Comparison of ENCODE assay signal across 14 cellular contexts in genomic region chr6:129645371-129646139, GRCh38.
DNase-seq lines count a peak whose midpoint lies in the region; ATAC-seq and TF ChIP-seq lines count a peak whose summit lies in the region.
"Had no signal": no experiment of that assay in that cellular context is flagged by ENCODE, and none has a peak within 500 bp of the region (broad histone marks: within the 10 kb centered on the region; RNA-seq: fewer than 3 reads in every experiment).

No MANE protein-coding gene starts in this region.

- no peaks in the 10 kb centered on the region for H3K9me2 ChIP-seq in hepatocyte (replicated peaks; ENCODE audit: insufficient read depth)
- H3K9me2 ChIP-seq in Karpas-422 (replicated peaks; ENCODE audit: insufficient read depth, low read length): no peaks in the 10 kb centered on the region

- intact Hi-C loops in mammary epithelial cell (cut with micrococcal nuclease): no loop called here

- H3K4me1 ChIP-seq in mammary epithelial cell (ENCODE audit: insufficient read depth, low read length) (peaks cover 43% of the 10 kb centered on the region), hepatocyte (ENCODE audit: insufficient read depth) (peaks cover 46% of the 10 kb centered on the region), skeletal muscle tissue (ENCODE audit: control insufficient read depth in 3 of 3, insufficient read depth in 3 of 3, low read length in 3 of 3) (peaks cover 3 to 22% (median 3%) of the 10 kb centered on the region in 3 donors), Karpas-422 (ENCODE audit: low read length) (no peaks in the 10 kb centered on the region)

- DNase-seq in M059J (ENCODE audit: low read depth): peak; percentile 48
- no peak for DNase-seq in mammary epithelial cell
- DNase-seq in hepatocyte (ENCODE audit: low spot score): no peak
- DNase-seq in T-helper 17 cell: no peak
- DNase-seq in Karpas-422: no peak
- DNase-seq in activated CD4-positive, alpha-beta T cell treated with anti-CD3 and anti-CD28 coated beads, Interleukin-2, amount 10 ng/mL, durations not matched to agents 7 days and 5 days: no peak
- DNase-seq in effector memory CD8-positive, alpha-beta T cell: no peak
- DNase-seq: activated CD8-positive, alpha-beta memory T cell treated with anti-CD3 and anti-CD28 coated beads, Interleukin-2, amount 10 ng/mL, durations not matched to agents 7 days and 5 days; COR-L47; NCI-H446 treated with DMSO at 0.1 percent for 48 hours had no signal

- peaks cover under 1% of the 10 kb centered on the region for H3K36me3 Mint-ChIP-seq in T-helper 17 cell (ENCODE audit: low read depth)
- H3K36me3 Mint-ChIP-seq in activated CD4-positive, alpha-beta T cell treated with anti-CD3 and anti-CD28 coated beads, Interleukin-2, amount 10 ng/mL, durations not matched to agents 7 days and 5 days (ENCODE audit: low read depth): peaks cover 4% of the 10 kb centered on the region
- no peaks in the 10 kb centered on the region for H3K36me3 Mint-ChIP-seq in effector memory CD8-positive, alpha-beta T cell (ENCODE audit: insufficient read depth)
- H3K36me3 Mint-ChIP-seq: IgD-negative memory B cell; natural killer cell treated with Interleukin-12 subunit alpha and Interleukin-12 subunit beta and Interleukin-15 and Interleukin-18, amount 100 ng/mL, for 72 hours had no signal

- H4K20me1 ChIP-seq in mammary epithelial cell (ENCODE audit: insufficient read depth, low read length) (no peaks in the 10 kb centered on the region), hepatocyte (ENCODE audit: insufficient read depth, poor library complexity, severe bottlenecking) (no peaks in the 10 kb centered on the region), Karpas-422 (ENCODE audit: insufficient read depth, low read depth, low read length) (no peaks in the 10 kb centered on the region)

- H3K4me3 ChIP-seq in mammary epithelial cell (replicated peaks in 1 of 3; ENCODE audit: insufficient read depth in 1 of 3, low read depth in 2 of 3, low read length in 3 of 3) (no peak overlapping the region), hepatocyte (no peak overlapping the region), skeletal muscle tissue (ENCODE audit: low read length in 3 of 3) (peak overlapping the region in 1 of 3 donors; percentile 34), Karpas-422 (ENCODE audit: low read length) (no peak overlapping the region)
- H3K4me3 ChIP-seq: cardiac muscle cell had no signal

- in situ Hi-C loops in mammary epithelial cell (cut with MboI; ENCODE audit: low sequenced_read_pairs in 2 of 2): no loop called here

- TF ChIP-seq CTCF in mammary epithelial cell (conservative IDR thresholded peaks at IDR 0.05 in 1 of 2, IDR thresholded peaks at IDR 0.05 in 1 of 2; ENCODE audit: extremely low read depth in 1 of 2, insufficient read depth in 1 of 2, low read depth in 1 of 2, low read length in 2 of 2) (no peak), hepatocyte (IDR thresholded peaks at IDR 0.05; ENCODE audit: poor library complexity) (no peak)

- 85% methylated on average over 6 of the region's 6 CpGs for WGBS in mammary epithelial cell (ENCODE audit: low coverage, missing lambda C conversion rate)
- WGBS in hepatocyte (ENCODE audit: low lambda C conversion rate, missing lambda C conversion rate): 55% methylated on average over 6 of the region's 6 CpGs

- dilution Hi-C loops in mammary epithelial cell (cut with HindIII; ENCODE audit: low sequenced_read_pairs): no loop called here

- no peak for ATAC-seq in T-helper 17 cell
- no peak for ATAC-seq in effector memory CD8-positive, alpha-beta T cell (replicated peaks)
- ATAC-seq: activated CD8-positive, alpha-beta memory T cell treated with anti-CD3 and anti-CD28 coated beads, Interleukin-2, amount 10 ng/mL, durations not matched to agents 7 days and 5 days; natural killer cell treated with Interleukin-12 subunit alpha and Interleukin-12 subunit beta and Interleukin-15 and Interleukin-18, amount 100 ng/mL, for 72 hours had no signal

- CTCF ChIA-PET in mammary epithelial cell (lab: Charles Lee; ENCODE audit: low non-redundant PET): no interaction called here
- CTCF ChIA-PET in activated CD4-positive, alpha-beta T cell treated with anti-CD3 and anti-CD28 coated beads, Interleukin-2, amount 10 ng/mL, durations not matched to agents 7 days and 5 days (lab: Charles Lee): interaction anchor here (1.1 kb wide), 1 partner anchor 48 kb away, joined by 4 read pairs; no protein-coding TSS in a partner anchor

- no TSS peak for BruUV-seq in mammary epithelial cell (replicated peaks; lab: Mats Ljungman, UMichigan)

- no peaks in the 10 kb centered on the region for H3K36me3 ChIP-seq in mammary epithelial cell (ENCODE audit: insufficient read depth, low read length)
- no peaks in the 10 kb centered on the region for H3K36me3 ChIP-seq in hepatocyte (replicated peaks; ENCODE audit: insufficient read depth, low read depth)
- H3K36me3 ChIP-seq in skeletal muscle tissue (ENCODE audit: control insufficient read depth in 3 of 3, insufficient read depth in 3 of 3, low read length in 3 of 3): peaks cover 0 to 2% (median 0%) of the 10 kb centered on the region in 3 donors
- H3K36me3 ChIP-seq in Karpas-422 (ENCODE audit: insufficient read depth, low read length): no peaks in the 10 kb centered on the region
- H3K36me3 ChIP-seq: cardiac muscle cell had no signal

- peaks cover 4% of the 10 kb centered on the region for H3K27me3 Mint-ChIP-seq in T-helper 17 cell
- H3K27me3 Mint-ChIP-seq in activated CD4-positive, alpha-beta T cell treated with anti-CD3 and anti-CD28 coated beads, Interleukin-2, amount 10 ng/mL, durations not matched to agents 7 days and 5 days: no peaks in the 10 kb centered on the region
- no peaks in the 10 kb centered on the region for H3K27me3 Mint-ChIP-seq in effector memory CD8-positive, alpha-beta T cell
- H3K27me3 Mint-ChIP-seq: activated CD8-positive, alpha-beta memory T cell treated with anti-CD3 and anti-CD28 coated beads, Interleukin-2, amount 10 ng/mL, durations not matched to agents 7 days and 5 days; IgD-negative memory B cell; natural killer cell treated with Interleukin-12 subunit alpha and Interleukin-12 subunit beta and Interleukin-15 and Interleukin-18, amount 100 ng/mL, for 72 hours had no signal

- H3K9me3 ChIP-seq in mammary epithelial cell (replicated peaks; ENCODE audit: insufficient read depth, low read length) (no peaks in the 10 kb centered on the region), hepatocyte (ENCODE audit: low read depth) (no peaks in the 10 kb centered on the region), skeletal muscle tissue (ENCODE audit: control insufficient read depth in 3 of 3, low read length in 3 of 3) (no peaks in the 10 kb centered on the region), T-helper 17 cell (ENCODE audit: control insufficient read depth, low read length, poor library complexity, severe bottlenecking) (no peaks in the 10 kb centered on the region), Karpas-422 (ENCODE audit: low read length) (no peaks in the 10 kb centered on the region)

- no peak overlapping the region for H3K27ac Mint-ChIP-seq in T-helper 17 cell
- no peak overlapping the region for H3K27ac Mint-ChIP-seq in activated CD4-positive, alpha-beta T cell treated with anti-CD3 and anti-CD28 coated beads, Interleukin-2, amount 10 ng/mL, durations not matched to agents 7 days and 5 days
- H3K27ac Mint-ChIP-seq in effector memory CD8-positive, alpha-beta T cell: no peak overlapping the region
- H3K27ac Mint-ChIP-seq: activated CD8-positive, alpha-beta memory T cell treated with anti-CD3 and anti-CD28 coated beads, Interleukin-2, amount 10 ng/mL, durations not matched to agents 7 days and 5 days; IgD-negative memory B cell; natural killer cell treated with Interleukin-12 subunit alpha and Interleukin-12 subunit beta and Interleukin-15 and Interleukin-18, amount 100 ng/mL, for 72 hours had no signal

- no peak overlapping the region for H2AFZ ChIP-seq in mammary epithelial cell (ENCODE audit: low read depth, low read length)
- H2AFZ ChIP-seq in hepatocyte: no peak overlapping the region
- no peak overlapping the region for H2AFZ ChIP-seq in Karpas-422 (ENCODE audit: low read length)

- H3K27ac ChIP-seq in mammary epithelial cell (ENCODE audit: insufficient read depth, low read depth, low read length) (peak overlapping the region; percentile 85), hepatocyte (peak overlapping the region; percentile 61), skeletal muscle tissue (ENCODE audit: low read depth, low read length) (peak overlapping the region; percentile 39), Karpas-422 (ENCODE audit: low read length) (no peak overlapping the region)
- H3K27ac ChIP-seq: cardiac muscle cell had no signal

- H3K79me2 ChIP-seq in mammary epithelial cell (ENCODE audit: insufficient read depth, low read length) (peaks cover 64% of the 10 kb centered on the region), hepatocyte (peaks cover 21% of the 10 kb centered on the region), Karpas-422 (ENCODE audit: low read length) (no peaks in the 10 kb centered on the region)

- H3K4me2 ChIP-seq in mammary epithelial cell (ENCODE audit: insufficient read depth, low read depth, low read length) (no peak overlapping the region), hepatocyte (peak overlapping the region; percentile 64), Karpas-422 (ENCODE audit: low read depth, low read length, poor library complexity, severe bottlenecking) (no peak overlapping the region)

- no peaks in the 10 kb centered on the region for H3K9me3 Mint-ChIP-seq in activated CD4-positive, alpha-beta T cell treated with anti-CD3 and anti-CD28 coated beads, Interleukin-2, amount 10 ng/mL, durations not matched to agents 7 days and 5 days
- no peaks in the 10 kb centered on the region for H3K9me3 Mint-ChIP-seq in effector memory CD8-positive, alpha-beta T cell
- H3K9me3 Mint-ChIP-seq: IgD-negative memory B cell; natural killer cell treated with Interleukin-12 subunit alpha and Interleukin-12 subunit beta and Interleukin-15 and Interleukin-18, amount 100 ng/mL, for 72 hours had no signal

- H3K27me3 ChIP-seq in mammary epithelial cell (ENCODE audit: insufficient read depth, low read length) (no peaks in the 10 kb centered on the region), hepatocyte (no peaks in the 10 kb centered on the region), skeletal muscle tissue (ENCODE audit: control insufficient read depth in 3 of 3, insufficient read depth in 3 of 3, low read length in 3 of 3) (no peaks in the 10 kb centered on the region), Karpas-422 (ENCODE audit: low read length) (no peaks in the 10 kb centered on the region)
- H3K27me3 ChIP-seq: cardiac muscle cell had no signal

- no peak overlapping the region for H3K9ac ChIP-seq in mammary epithelial cell (ENCODE audit: insufficient read depth, low read length)
- peak overlapping the region in 1 of 3 donors; percentile 40 for H3K9ac ChIP-seq in skeletal muscle tissue (ENCODE audit: low read depth in 1 of 3, low read length in 3 of 3)
- no peak overlapping the region for H3K9ac ChIP-seq in Karpas-422 (ENCODE audit: low read length)

- H3K4me3 Mint-ChIP-seq in T-helper 17 cell: no peak overlapping the region
- H3K4me3 Mint-ChIP-seq in activated CD4-positive, alpha-beta T cell treated with anti-CD3 and anti-CD28 coated beads, Interleukin-2, amount 10 ng/mL, durations not matched to agents 7 days and 5 days: no peak overlapping the region
- no peak overlapping the region for H3K4me3 Mint-ChIP-seq in effector memory CD8-positive, alpha-beta T cell
- H3K4me3 Mint-ChIP-seq: activated CD8-positive, alpha-beta memory T cell treated with anti-CD3 and anti-CD28 coated beads, Interleukin-2, amount 10 ng/mL, durations not matched to agents 7 days and 5 days; IgD-negative memory B cell; natural killer cell treated with Interleukin-12 subunit alpha and Interleukin-12 subunit beta and Interleukin-15 and Interleukin-18, amount 100 ng/mL, for 72 hours had no signal

- POLR2A ChIA-PET in activated CD4-positive, alpha-beta T cell treated with anti-CD3 and anti-CD28 coated beads, Interleukin-2, amount 10 ng/mL, durations not matched to agents 7 days and 5 days (lab: Charles Lee): no interaction called here

- H3K4me1 Mint-ChIP-seq in T-helper 17 cell: peaks cover 2% of the 10 kb centered on the region
- H3K4me1 Mint-ChIP-seq in activated CD4-positive, alpha-beta T cell treated with anti-CD3 and anti-CD28 coated beads, Interleukin-2, amount 10 ng/mL, durations not matched to agents 7 days and 5 days: peaks cover 2% of the 10 kb centered on the region
- H3K4me1 Mint-ChIP-seq in effector memory CD8-positive, alpha-beta T cell (ENCODE audit: low read depth in 2 of 2): no peaks in the 10 kb centered on the region
- H3K4me1 Mint-ChIP-seq: IgD-negative memory B cell had no signal
